Comparison of ENCODE assay signal across 12 cellular contexts in genomic region chr1:84851839-84852238, GRCh38. TPM values are rescaled to one million over a fixed set of nuclear protein-coding genes. Genes with fewer than 3 reads are reported as not detected.
A peak's percentile ranks its signal among the peaks of the same experiment; 100 is the strongest.
DNase-seq lines count a peak whose midpoint lies in the region; ATAC-seq, FAIRE-seq and TF ChIP-seq lines count a peak whose summit lies in the region.
"Had no signal": no experiment of that assay in that cellular context is flagged by ENCODE, and none has a peak within 500 bp of the region (broad histone marks: within the 10 kb centered on the region; RNA-seq: fewer than 3 reads in every experiment).

No MANE protein-coding gene starts in this region.

- DNase-seq in Daoy (ENCODE audit: low read depth) (peak; percentile 88), PC-3 (peak; percentile 87), epithelial cell of esophagus (ENCODE audit: low read depth) (peak; percentile 92), non-pigmented ciliary epithelial cell (ENCODE audit: low read depth) (peak; percentile 70), kidney (no peak), NCI-H1930 (lab: John Stamatoyannopoulos, UW) (no peak), NCI-H69 (lab: John Stamatoyannopoulos, UW) (no peak)
- DNase-seq: activated CD8-positive, alpha-beta memory T cell treated with anti-CD3 and anti-CD28 coated beads, Interleukin-2, amount 50 U/mL, for 48 hours; NCI-H2107 had no signal

- no peak overlapping the region for H2AFZ ChIP-seq in PC-3 (ENCODE audit: low read length)

- POLR2A ChIA-PET in PC-3 (lab: Charles Lee; ENCODE audit: unreplicated experiment): interaction anchor here (0.7 kb wide), 1 partner anchor 11 kb away, joined by 10 read pairs; no protein-coding TSS in a partner anchor

- ATAC-seq in PC-3 (peak; percentile 15), GM21360 (IDR thresholded peaks at IDR 0.05; ENCODE audit: unreplicated experiment) (no peak)

- no peaks in the 10 kb centered on the region for H3K9me2 ChIP-seq in PC-3 (replicated peaks; ENCODE audit: low read length)

- peaks cover 7% of the 10 kb centered on the region for H3F3A ChIP-seq in PC-3 (ENCODE audit: low read length, unreplicated experiment)

- intact Hi-C loops in PC-3 (cut with micrococcal nuclease): loop anchor here (5.0 kb wide), 1 partner anchor 85 kb away; no protein-coding TSS in a partner anchor
- intact Hi-C loops in kidney (cut with DNase I): no loop called here

- TF ChIP-seq CTCF in PC-3 (conservative IDR thresholded peaks at IDR 0.05; ENCODE audit: low read depth, low read length): no peak
- TF ChIP-seq CTCF in epithelial cell of esophagus (IDR thresholded peaks at IDR 0.05; ENCODE audit: insufficient read depth, low read depth, low read length, missing control alignments): no peak
- TF ChIP-seq CTCF in kidney (IDR thresholded peaks at IDR 0.05; ENCODE audit: borderline replicate concordance, extremely low read depth, insufficient read depth): no peak

- H3K9ac ChIP-seq in PC-3 (ENCODE audit: low read length) (peak overlapping the region; percentile 27; the same call in 1 of the 2 replicates), kidney (ENCODE audit: low read length in 2 of 2) (no peak overlapping the region)

- H3K27ac ChIP-seq in PC-3 (ENCODE audit: low read length): peak overlapping the region; percentile 76
- no peak overlapping the region for H3K27ac ChIP-seq in kidney (ENCODE audit: low read depth in 2 of 2, low read length in 2 of 2)

- no peak overlapping the region for H3K4me3 ChIP-seq in PC-3 (ENCODE audit: low read length)
- H3K4me3 ChIP-seq in epithelial cell of esophagus (ENCODE audit: low read length): no peak overlapping the region
- no peak overlapping the region for H3K4me3 ChIP-seq in kidney (ENCODE audit: low read length in 2 of 2)
- H3K4me3 ChIP-seq: lung had no signal

- H4K20me1 ChIP-seq in PC-3 (ENCODE audit: low read length): no peaks in the 10 kb centered on the region

- H3K79me2 ChIP-seq in PC-3 (ENCODE audit: low read length): 0 out of 2 replicates have a peak, but pooled peaks cover 4% of the 10 kb centered on the region

- H3K9me3 ChIP-seq in PC-3 (ENCODE audit: low read length) (no peaks in the 10 kb centered on the region), kidney (ENCODE audit: control insufficient read depth in 1 of 2, low read length in 2 of 2) (no peaks in the 10 kb centered on the region)

- 0 out of 2 replicates have a peak overlapping the region, but pooled peaks have one; percentile 3 for H3K4me2 ChIP-seq in PC-3 (ENCODE audit: low read length)

- H3K4me1 ChIP-seq in PC-3 (ENCODE audit: insufficient read depth, low read length) (peaks cover 74% of the 10 kb centered on the region), kidney (ENCODE audit: control insufficient read depth in 1 of 2, insufficient read depth in 1 of 2, low read depth in 1 of 2, low read length in 2 of 2) (no peaks in the 10 kb centered on the region)

- no TSS peak for BruUV-seq in PC-3 (replicated peaks; lab: Mats Ljungman, UMichigan)

- peaks cover 5% of the 10 kb centered on the region; the same call in 1 of the 2 replicates for H3K36me3 ChIP-seq in PC-3 (ENCODE audit: low read depth, low read length)
- no peaks in the 10 kb centered on the region for H3K36me3 ChIP-seq in kidney (ENCODE audit: control insufficient read depth in 1 of 2, insufficient read depth in 2 of 2, low read length in 2 of 2)

- no peaks in the 10 kb centered on the region for H3K27me3 ChIP-seq in PC-3 (ENCODE audit: low read length)

- no peak for FAIRE-seq in kidney (lab: Jason Lieb, UNC)

- CTCF ChIA-PET in PC-3 (lab: Charles Lee): interaction anchor here (0.6 kb wide), 1 partner anchor 89 kb away, joined by 3 read pairs; no protein-coding TSS in a partner anchor

RNA-seq across cellular contexts. Expression of gene LPAR3, which starts 41.2 kb away (rescaled TPM):
- total RNA-seq in Daoy (2014; rRNA removed; shearing (Covaris generic)): 0.91 and 1.4 TPM in 2 replicates
- total RNA-seq in PC-3 (2014; rRNA removed) (9.8 and 13.0 TPM in 2 replicates), kidney (0.22 TPM)
- not detected for polyA plus RNA-seq in kidney (ENCODE audit: insufficient read depth, low read depth, low replicate concordance)
- total RNA-seq: pulmonary artery endothelial cell had no signal

Comparison
In these comparisons a context has a peak if more than half of its experiments do, and no peak if none do; other contexts are left out.
1. DNase-seq: peak in Daoy (single experiment), PC-3 (single experiment), epithelial cell of esophagus (single experiment) and non-pigmented ciliary epithelial cell (single experiment); none in kidney (single experiment), NCI-H1930 (0 of 2) and NCI-H69 (single experiment).